ENCODE assay signal across 8 cellular contexts in genomic region chr16:67349172-67349571, GRCh38. TPM values are rescaled to one million over a fixed set of nuclear protein-coding genes. Genes with fewer than 3 reads are reported as not detected.
A peak's percentile ranks its signal among the peaks of the same experiment; 100 is the strongest.
DNase-seq lines count a peak whose midpoint lies in the region; ATAC-seq and TF ChIP-seq lines count a peak whose summit lies in the region.

No MANE protein-coding gene starts in this region.

- no TSS peak for BruUV-seq in PC-9 (replicated peaks; lab: Mats Ljungman, UMichigan)

- H3K4me2 ChIP-seq in PC-9 = no peak overlapping the region

- no peaks in the 10 kb centered on the region for H3K79me2 ChIP-seq in PC-9 (ENCODE audit: low read depth)

- no peaks in the 10 kb centered on the region for H3K9me2 ChIP-seq in PC-9 (ENCODE audit: insufficient read depth)

- H3K4me3 ChIP-seq in PC-9 (no peak overlapping the region), fibroblast of pulmonary artery (replicated peaks; ENCODE audit: low read depth, low read length) (no peak overlapping the region)

- DNase-seq in natural killer cell (no peak), PC-9 (no peak), fibroblast of pulmonary artery (ENCODE audit: low read depth) (peak; percentile 41), substantia nigra (lab: John Stamatoyannopoulos, UW) (no peak)
- no peak for DNase-seq in natural killer cell treated with Interleukin-12 subunit alpha and Interleukin-12 subunit beta and Interleukin-15 and Interleukin-18, amount 100 ng/mL, for 72 hours (ENCODE audit: low spot score)
- DNase-seq in activated CD4-positive, alpha-beta T cell treated with anti-CD3 and anti-CD28 coated beads, Interleukin-2, amount 10 ng/mL, durations not matched to agents 24 days and 14 days = no peak
- DNase-seq in activated naive CD4-positive, alpha-beta T cell treated with anti-CD3 and anti-CD28 coated beads, Interleukin-2, amount 10 ng/mL, durations not matched to agents 7 days and 5 days = no peak

- H3K27ac Mint-ChIP-seq in natural killer cell = no peak overlapping the region
- no peak overlapping the region for H3K27ac Mint-ChIP-seq in natural killer cell treated with Interleukin-12 subunit alpha and Interleukin-12 subunit beta and Interleukin-15 and Interleukin-18, amount 100 ng/mL, for 72 hours
- no peak overlapping the region for H3K27ac Mint-ChIP-seq in activated CD4-positive, alpha-beta T cell treated with anti-CD3 and anti-CD28 coated beads, Interleukin-2, amount 10 ng/mL, durations not matched to agents 24 days and 14 days
- no peak overlapping the region for H3K27ac Mint-ChIP-seq in activated naive CD4-positive, alpha-beta T cell treated with anti-CD3 and anti-CD28 coated beads, Interleukin-2, amount 10 ng/mL, durations not matched to agents 7 days and 5 days

- no peak overlapping the region for H3K4me3 Mint-ChIP-seq in natural killer cell
- no peak overlapping the region for H3K4me3 Mint-ChIP-seq in natural killer cell treated with Interleukin-12 subunit alpha and Interleukin-12 subunit beta and Interleukin-15 and Interleukin-18, amount 100 ng/mL, for 72 hours
- H3K4me3 Mint-ChIP-seq in activated CD4-positive, alpha-beta T cell treated with anti-CD3 and anti-CD28 coated beads, Interleukin-2, amount 10 ng/mL, durations not matched to agents 24 days and 14 days = no peak overlapping the region
- H3K4me3 Mint-ChIP-seq in activated naive CD4-positive, alpha-beta T cell treated with anti-CD3 and anti-CD28 coated beads, Interleukin-2, amount 10 ng/mL, durations not matched to agents 7 days and 5 days = no peak overlapping the region

- peak in 1 of 3 donors; percentile 48 for ATAC-seq in natural killer cell
- ATAC-seq in natural killer cell treated with Interleukin-12 subunit alpha and Interleukin-12 subunit beta and Interleukin-15 and Interleukin-18, amount 100 ng/mL, for 72 hours = no peak
- no peak for ATAC-seq in HG03571 (IDR thresholded peaks at IDR 0.05; ENCODE audit: unreplicated experiment)

- POLR2A ChIA-PET in PC-9 (lab: Charles Lee; ENCODE audit: unreplicated experiment) = interaction anchor here (0.6 kb wide), 1 partner anchor 71 kb away, joined by 7 read pairs; no protein-coding TSS in a partner anchor

- no peaks in the 10 kb centered on the region for H3K9me3 Mint-ChIP-seq in natural killer cell
- H3K9me3 Mint-ChIP-seq in natural killer cell treated with Interleukin-12 subunit alpha and Interleukin-12 subunit beta and Interleukin-15 and Interleukin-18, amount 100 ng/mL, for 72 hours = no peaks in the 10 kb centered on the region
- no peaks in the 10 kb centered on the region for H3K9me3 Mint-ChIP-seq in activated CD4-positive, alpha-beta T cell treated with anti-CD3 and anti-CD28 coated beads, Interleukin-2, amount 10 ng/mL, durations not matched to agents 24 days and 14 days
- no peaks in the 10 kb centered on the region for H3K9me3 Mint-ChIP-seq in activated naive CD4-positive, alpha-beta T cell treated with anti-CD3 and anti-CD28 coated beads, Interleukin-2, amount 10 ng/mL, durations not matched to agents 7 days and 5 days

- peaks cover 11% of the 10 kb centered on the region for H3K4me1 ChIP-seq in PC-9 (replicated peaks; ENCODE audit: insufficient read depth)

- H3K27me3 ChIP-seq in PC-9 (ENCODE audit: insufficient read depth, low read depth) = no peaks in the 10 kb centered on the region

- H3F3A ChIP-seq in PC-9 (ENCODE audit: insufficient read depth, low read depth) = no peaks in the 10 kb centered on the region

- no peaks in the 10 kb centered on the region for H3K9me3 ChIP-seq in PC-9 (ENCODE audit: insufficient read depth, low read depth)

- no peaks in the 10 kb centered on the region for H3K4me1 Mint-ChIP-seq in natural killer cell
- H3K4me1 Mint-ChIP-seq in natural killer cell treated with Interleukin-12 subunit alpha and Interleukin-12 subunit beta and Interleukin-15 and Interleukin-18, amount 100 ng/mL, for 72 hours (ENCODE audit: low read depth in 2 of 2) = no peaks in the 10 kb centered on the region
- H3K4me1 Mint-ChIP-seq in activated CD4-positive, alpha-beta T cell treated with anti-CD3 and anti-CD28 coated beads, Interleukin-2, amount 10 ng/mL, durations not matched to agents 24 days and 14 days = no peaks in the 10 kb centered on the region
- no peaks in the 10 kb centered on the region for H3K4me1 Mint-ChIP-seq in activated naive CD4-positive, alpha-beta T cell treated with anti-CD3 and anti-CD28 coated beads, Interleukin-2, amount 10 ng/mL, durations not matched to agents 7 days and 5 days

- H3K36me3 Mint-ChIP-seq in natural killer cell = no peaks in the 10 kb centered on the region
- H3K36me3 Mint-ChIP-seq in natural killer cell treated with Interleukin-12 subunit alpha and Interleukin-12 subunit beta and Interleukin-15 and Interleukin-18, amount 100 ng/mL, for 72 hours = no peaks in the 10 kb centered on the region
- H3K36me3 Mint-ChIP-seq in activated CD4-positive, alpha-beta T cell treated with anti-CD3 and anti-CD28 coated beads, Interleukin-2, amount 10 ng/mL, durations not matched to agents 24 days and 14 days (ENCODE audit: low read depth) = no peaks in the 10 kb centered on the region
- no peaks in the 10 kb centered on the region for H3K36me3 Mint-ChIP-seq in activated naive CD4-positive, alpha-beta T cell treated with anti-CD3 and anti-CD28 coated beads, Interleukin-2, amount 10 ng/mL, durations not matched to agents 7 days and 5 days

- no peaks in the 10 kb centered on the region for H3K36me3 ChIP-seq in PC-9 (ENCODE audit: low read depth)

- peak; percentile 49 for TF ChIP-seq CTCF in natural killer cell (IDR thresholded peaks at IDR 0.05)
- peak; percentile 61 for TF ChIP-seq CTCF in PC-9 (conservative IDR thresholded peaks at IDR 0.05)
- peak; percentile 46 for TF ChIP-seq CTCF in fibroblast of pulmonary artery (IDR thresholded peaks at IDR 0.05; ENCODE audit: low read length, missing control alignments)

- intact Hi-C loops in natural killer cell (cut with micrococcal nuclease) (no loop called here), PC-9 (cut with micrococcal nuclease; ENCODE audit: unreplicated experiment) (no loop called here)
- intact Hi-C loops in activated CD4-positive, alpha-beta T cell treated with anti-CD3 and anti-CD28 coated beads, Interleukin-2, amount 10 ng/mL, durations not matched to agents 24 days and 14 days (cut with micrococcal nuclease) = loop anchor here (5.0 to 10.0 kb wide), 2 partner anchors 46 to 72 kb away; partner anchors contain the start of genes PLEKHG4 and TPPP3

- CTCF ChIA-PET in PC-9 (lab: Charles Lee) = interaction anchor here (0.6 to 1.0 kb wide), 4 partner anchors 40 to 79 kb away, joined by 3 to 5 read pairs (median 4); no protein-coding TSS in a partner anchor
- CTCF ChIA-PET in activated naive CD4-positive, alpha-beta T cell treated with anti-CD3 and anti-CD28 coated beads, Interleukin-2, amount 10 ng/mL, durations not matched to agents 7 days and 5 days (lab: Charles Lee) = no interaction called here

- no peaks in the 10 kb centered on the region for H4K20me1 ChIP-seq in PC-9 (ENCODE audit: insufficient read depth)

- H3K27ac ChIP-seq in PC-9 (no peak overlapping the region), substantia nigra (ENCODE audit: low read depth, low read length, poor library complexity, severe bottlenecking) (no peak overlapping the region)

- H2AFZ ChIP-seq in PC-9 = no peak overlapping the region

- H3K27me3 Mint-ChIP-seq in natural killer cell (ENCODE audit: low read depth in 2 of 2) = no peaks in the 10 kb centered on the region
- peaks cover 0 to 5% of the 10 kb centered on the region in 2 donors for H3K27me3 Mint-ChIP-seq in natural killer cell treated with Interleukin-12 subunit alpha and Interleukin-12 subunit beta and Interleukin-15 and Interleukin-18, amount 100 ng/mL, for 72 hours
- H3K27me3 Mint-ChIP-seq in activated CD4-positive, alpha-beta T cell treated with anti-CD3 and anti-CD28 coated beads, Interleukin-2, amount 10 ng/mL, durations not matched to agents 24 days and 14 days = peaks cover 18% of the 10 kb centered on the region
- peaks cover 7% of the 10 kb centered on the region for H3K27me3 Mint-ChIP-seq in activated naive CD4-positive, alpha-beta T cell treated with anti-CD3 and anti-CD28 coated beads, Interleukin-2, amount 10 ng/mL, durations not matched to agents 7 days and 5 days

RNA-seq across cellular contexts. Expression of gene LRRC36, which starts 22.6 kb away (rescaled TPM):
- total RNA-seq in natural killer cell (not detected), PC-9 (2021) (not detected in 2 replicates)
- total RNA-seq in natural killer cell treated with Interleukin-12 subunit alpha and Interleukin-12 subunit beta and Interleukin-15 and Interleukin-18, amount 100 ng/mL, for 72 hours = under 1 TPM in 1 of 2 donors, not detected in 1; 0.61 TPM
- total RNA-seq in activated CD4-positive, alpha-beta T cell treated with anti-CD3 and anti-CD28 coated beads, Interleukin-2, amount 10 ng/mL, durations not matched to agents 24 days and 14 days = 0.23 TPM in 1 of 2 replicates, not detected in the other

RNA-seq across cellular contexts. Expression of gene KCTD19, which starts 22.6 kb away (rescaled TPM):
- total RNA-seq in natural killer cell = not detected
- under 1 TPM in 1 of 2 donors, not detected in 1; 0.67 TPM for total RNA-seq in natural killer cell treated with Interleukin-12 subunit alpha and Interleukin-12 subunit beta and Interleukin-15 and Interleukin-18, amount 100 ng/mL, for 72 hours
- 0.35 TPM in 1 of 2 replicates, not detected in the other for total RNA-seq in PC-9 (2021)
- 1.0 and 1.3 TPM in 2 replicates for total RNA-seq in activated CD4-positive, alpha-beta T cell treated with anti-CD3 and anti-CD28 coated beads, Interleukin-2, amount 10 ng/mL, durations not matched to agents 24 days and 14 days

RNA-seq across cellular contexts. Expression of gene TPPP3, which starts 44.1 kb away (rescaled TPM):
- total RNA-seq in natural killer cell = 1 to 10 TPM in 2 of 3 donors, under 1 TPM in 1; 0.66 to 3.0 (median 1.4) TPM
- total RNA-seq in natural killer cell treated with Interleukin-12 subunit alpha and Interleukin-12 subunit beta and Interleukin-15 and Interleukin-18, amount 100 ng/mL, for 72 hours = under 1 TPM in 1 of 2 donors, not detected in 1; 0.31 TPM
- total RNA-seq in PC-9 (2021) = 3.1 and 4.5 TPM in 2 replicates
- not detected in 2 replicates for total RNA-seq in activated CD4-positive, alpha-beta T cell treated with anti-CD3 and anti-CD28 coated beads, Interleukin-2, amount 10 ng/mL, durations not matched to agents 24 days and 14 days
